Comparison of ENCODE assay signal across 12 cellular contexts in the genomic region with DNA sequence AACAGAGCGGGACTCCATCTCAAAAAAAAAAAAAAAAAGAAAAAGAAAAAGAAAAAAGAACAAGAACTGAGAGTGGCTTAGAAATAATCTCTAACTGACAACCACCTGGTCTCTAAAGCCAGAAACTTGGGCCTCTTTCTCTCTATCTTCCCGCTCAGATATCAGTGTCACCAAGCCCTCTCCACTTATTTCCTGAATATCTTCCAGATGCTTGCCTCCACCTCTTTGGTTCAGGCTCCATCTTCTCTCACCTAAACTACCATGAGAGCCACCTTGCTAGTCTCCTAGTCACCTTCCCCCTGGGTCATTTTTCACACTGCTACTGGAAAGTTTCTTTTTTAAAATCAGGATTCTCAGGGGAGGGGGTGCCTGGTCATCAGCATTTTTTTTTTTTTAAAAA. TPM values are rescaled to one million over a fixed set of nuclear protein-coding genes. Genes with fewer than 3 reads are reported as not detected.
DNase-seq lines count a peak whose midpoint lies in the region; ATAC-seq and TF ChIP-seq lines count a peak whose summit lies in the region.
"Had no signal": no experiment of that assay in that cellular context is flagged by ENCODE, and none has a peak within 500 bp of the region (broad histone marks: within the 10 kb centered on the region; RNA-seq: fewer than 3 reads in every experiment).

No MANE protein-coding gene starts in this region.

- no peak for TF ChIP-seq CTCF in GM12865 (IDR thresholded peaks at IDR 0.05; ENCODE audit: insufficient read depth, low read depth, low read length, missing control alignments)

- H3K9me3 Mint-ChIP-seq in activated CD4-positive, alpha-beta memory T cell treated with anti-CD3 and anti-CD28 coated beads, Interleukin-2, amount 10 ng/mL, durations not matched to agents 7 days and 5 days, result peaks cover 12% of the 10 kb centered on the region
- H3K9me3 Mint-ChIP-seq in memory B cell, result no peaks in the 10 kb centered on the region

- ATAC-seq in memory B cell (ENCODE audit: low read depth) (no peak), HG03025 (IDR thresholded peaks at IDR 0.05; ENCODE audit: low FRiP score, unreplicated experiment) (no peak)
- ATAC-seq: Right ventricle myocardium inferior had no signal

- peaks cover 50% of the 10 kb centered on the region for H3K79me2 ChIP-seq in ACC112 (ENCODE audit: control insufficient read depth, insufficient read depth, low read length, unreplicated experiment)

- POLR2A ChIA-PET in activated CD4-positive, alpha-beta memory T cell treated with anti-CD3 and anti-CD28 coated beads, Interleukin-2, amount 10 ng/mL, durations not matched to agents 7 days and 5 days (lab: Charles Lee), result interaction anchor here (2.2 to 4.4 kb wide), 8 partner anchors 13 to 233 kb away, joined by 21 to 186 read pairs (median 28); partner anchors contain the start of genes CBLN3, CHMP4A, DCAF11 and IRF9

- H3K4me1 Mint-ChIP-seq in activated CD4-positive, alpha-beta memory T cell treated with anti-CD3 and anti-CD28 coated beads, Interleukin-2, amount 10 ng/mL, durations not matched to agents 7 days and 5 days, result peaks cover 54% of the 10 kb centered on the region
- peaks cover 38% of the 10 kb centered on the region for H3K4me1 Mint-ChIP-seq in memory B cell

- H3K4me1 ChIP-seq in ACC112 (ENCODE audit: control insufficient read depth, insufficient read depth, low read length, unreplicated experiment), result peaks cover 17% of the 10 kb centered on the region
- H3K4me1 ChIP-seq: uterus had no signal

- peaks cover 64% of the 10 kb centered on the region for H3K36me3 Mint-ChIP-seq in activated CD4-positive, alpha-beta memory T cell treated with anti-CD3 and anti-CD28 coated beads, Interleukin-2, amount 10 ng/mL, durations not matched to agents 7 days and 5 days (ENCODE audit: low read depth)
- peaks cover 25% of the 10 kb centered on the region for H3K36me3 Mint-ChIP-seq in memory B cell

- H2AFZ ChIP-seq in ACC112 (ENCODE audit: low read length, unreplicated experiment), result no peak overlapping the region

- H3K27ac ChIP-seq in ACC112 (ENCODE audit: low read depth, low read length) (no peak overlapping the region), substantia nigra (ENCODE audit: low read depth, low read length, poor library complexity, severe bottlenecking) (no peak overlapping the region)

- H3K27me3 Mint-ChIP-seq in activated CD4-positive, alpha-beta memory T cell treated with anti-CD3 and anti-CD28 coated beads, Interleukin-2, amount 10 ng/mL, durations not matched to agents 7 days and 5 days, result no peaks in the 10 kb centered on the region
- no peaks in the 10 kb centered on the region for H3K27me3 Mint-ChIP-seq in memory B cell

- H3K4me3 Mint-ChIP-seq in activated CD4-positive, alpha-beta memory T cell treated with anti-CD3 and anti-CD28 coated beads, Interleukin-2, amount 10 ng/mL, durations not matched to agents 7 days and 5 days, result peak overlapping the region; percentile 96
- H3K4me3 Mint-ChIP-seq in memory B cell, result peak overlapping the region; percentile 95

- peak overlapping the region; percentile 66 for H3K27ac Mint-ChIP-seq in activated CD4-positive, alpha-beta memory T cell treated with anti-CD3 and anti-CD28 coated beads, Interleukin-2, amount 10 ng/mL, durations not matched to agents 7 days and 5 days
- peak overlapping the region; percentile 99 for H3K27ac Mint-ChIP-seq in memory B cell

- CTCF ChIA-PET in activated CD4-positive, alpha-beta memory T cell treated with anti-CD3 and anti-CD28 coated beads, Interleukin-2, amount 10 ng/mL, durations not matched to agents 7 days and 5 days (lab: Charles Lee), result interaction anchor here (1.3 to 2.5 kb wide), 3 partner anchors 10 to 36 kb away, joined by 5 to 14 read pairs (median 11); partner anchors contain the start of genes CHMP4A and IRF9

- DNase-seq in GM12865 (ENCODE audit: low read depth) (no peak), memory B cell (ENCODE audit: low spot score in 2 of 2) (no peak), substantia nigra (lab: John Stamatoyannopoulos, UW) (no peak), SHP77 treated with DMSO at 0.1 percent for 48 hours (lab: John Stamatoyannopoulos, UW) (no peak), SKM-1 (lab: John Stamatoyannopoulos, UW; ENCODE audit: unreplicated experiment) (no peak)
- DNase-seq in activated CD4-positive, alpha-beta memory T cell treated with anti-CD3 and anti-CD28 coated beads, Interleukin-2, amount 10 ng/mL, durations not matched to agents 7 days and 5 days, result no peak
- DNase-seq: colonic mucosa, NCI-H1930, uterus had no signal

- H3K4me3 ChIP-seq in ACC112 (ENCODE audit: low read depth, low read length) (peak overlapping the region; percentile 96; the same call in 1 of the 2 replicates), GM12865 (ENCODE audit: low read depth, low read length) (peak overlapping the region; percentile 77)

- H3K36me3 ChIP-seq in ACC112 (ENCODE audit: insufficient read depth, low read length), result peaks cover 16% of the 10 kb centered on the region
- H3K36me3 ChIP-seq: colonic mucosa, uterus had no signal

- H3K27me3 ChIP-seq in ACC112 (ENCODE audit: insufficient read depth, low read length), result no peaks in the 10 kb centered on the region
- H3K27me3 ChIP-seq: colonic mucosa, uterus had no signal

RNA-seq across cellular contexts. Expression of gene TM9SF1, which starts 1.8 kb away (rescaled TPM):
- 10 to 100 TPM; 30.8 to 35.1 TPM for total RNA-seq in activated CD4-positive, alpha-beta memory T cell treated with anti-CD3 and anti-CD28 coated beads, Interleukin-2, amount 10 ng/mL, durations not matched to agents 7 days and 5 days

RNA-seq across cellular contexts. Expression of gene TSSK4, which starts 8.4 kb away (rescaled TPM):
- under 1 TPM; 0.48 to 0.76 TPM for total RNA-seq in activated CD4-positive, alpha-beta memory T cell treated with anti-CD3 and anti-CD28 coated beads, Interleukin-2, amount 10 ng/mL, durations not matched to agents 7 days and 5 days

RNA-seq across cellular contexts. Expression of gene IPO4, which starts 8.4 kb away (rescaled TPM):
- 10 to 100 TPM; 24.0 to 26.2 TPM for total RNA-seq in activated CD4-positive, alpha-beta memory T cell treated with anti-CD3 and anti-CD28 coated beads, Interleukin-2, amount 10 ng/mL, durations not matched to agents 7 days and 5 days

RNA-seq across cellular contexts. Expression of gene CHMP4A, which starts 16.2 kb away (rescaled TPM):
- total RNA-seq in activated CD4-positive, alpha-beta memory T cell treated with anti-CD3 and anti-CD28 coated beads, Interleukin-2, amount 10 ng/mL, durations not matched to agents 7 days and 5 days, result 10 to 100 TPM; 92.9 to 97.9 TPM

RNA-seq across cellular contexts. Expression of gene MDP1, which starts 18.8 kb away (rescaled TPM):
- 10 to 100 TPM; 13.5 to 17.0 TPM for total RNA-seq in activated CD4-positive, alpha-beta memory T cell treated with anti-CD3 and anti-CD28 coated beads, Interleukin-2, amount 10 ng/mL, durations not matched to agents 7 days and 5 days
